9 cellular contexts compared by ENCODE assay signal in the genomic region with DNA sequence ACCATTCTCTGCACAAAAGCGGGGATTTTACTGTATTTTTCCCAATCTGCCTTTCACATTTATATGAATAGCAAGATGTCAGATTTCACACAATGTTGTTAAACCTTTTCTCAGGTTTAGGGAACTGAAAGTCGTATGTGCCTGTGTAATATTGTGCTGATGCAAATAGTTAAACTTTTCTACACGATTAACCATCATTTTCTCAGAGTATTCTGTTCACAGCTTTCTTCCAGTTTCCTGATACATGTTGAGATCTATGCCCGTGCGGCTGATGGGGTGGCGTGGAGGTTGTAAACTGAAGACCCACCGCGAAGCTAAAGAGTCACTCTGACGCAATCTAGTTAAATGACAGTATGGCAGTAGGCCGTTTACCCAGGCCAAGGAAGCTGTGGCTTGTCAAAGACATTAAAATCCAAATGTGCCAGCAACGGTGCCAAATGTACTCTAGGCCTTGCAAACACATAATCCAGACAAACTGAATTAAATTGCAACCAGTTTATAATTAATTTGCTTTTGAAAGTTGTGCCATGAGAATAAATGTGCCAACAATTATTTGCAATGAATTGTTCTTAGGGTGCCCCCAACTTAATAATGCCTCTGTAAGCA.
A peak's percentile ranks its signal among the peaks of the same experiment; 100 is the strongest.
DNase-seq lines count a peak whose midpoint lies in the region; ATAC-seq lines count a peak whose summit lies in the region.
"Had no signal": no experiment of that assay in that cellular context is flagged by ENCODE, and none has a peak within 500 bp of the region (broad histone marks: within the 10 kb centered on the region; RNA-seq: fewer than 3 reads in every experiment).

No MANE protein-coding gene starts in this region.

- peak; percentile 77 for ATAC-seq in GM19372 (IDR thresholded peaks at IDR 0.05; ENCODE audit: low read depth, unreplicated experiment)
- ATAC-seq in HG03025 (IDR thresholded peaks at IDR 0.05; ENCODE audit: low FRiP score, unreplicated experiment): peak; percentile 90

- DNase-seq in CD1c-positive myeloid dendritic cell (ENCODE audit: extremely low spot score): peak; percentile 24
- DNase-seq in NOMO-1 treated with DMSO at 0.1 percent for 48 hours (lab: John Stamatoyannopoulos, UW; ENCODE audit: unreplicated experiment): peak; percentile 96
- no peak for DNase-seq in SW480 (ENCODE audit: low spot score)
- no peak for DNase-seq in NCI-H82 (lab: John Stamatoyannopoulos, UW)
- no peak for DNase-seq in anterior cingulate cortex (lab: John Stamatoyannopoulos, UW)
- no peak for DNase-seq in DMS153 (lab: John Stamatoyannopoulos, UW)
- DNase-seq: stimulated activated CD4-positive, alpha-beta T cell treated with anti-CD3 and anti-CD28 coated beads, Interleukin-2, amount 100 ng/mL, for 48 hours had no signal

Comparison
In these comparisons a context has a peak if more than half of its experiments do, and no peak if none do; other contexts are left out.
1. DNase-seq: peak in CD1c-positive myeloid dendritic cell (single experiment) and NOMO-1 treated with DMSO at 0.1 percent for 48 hours (single experiment); none in SW480 (single experiment), NCI-H82 (single experiment), anterior cingulate cortex (0 of 58) and DMS153 (single experiment).